In genomic region chr12:58176296-58176869, GRCh38 we compare ENCODE assay signal across 8 cellular contexts.
A peak's percentile ranks its signal among the peaks of the same experiment; 100 is the strongest.
DNase-seq lines count a peak whose midpoint lies in the region; ATAC-seq, FAIRE-seq and TF ChIP-seq lines count a peak whose summit lies in the region.
"Had no signal": no experiment of that assay in that cellular context is flagged by ENCODE, and none has a peak within 500 bp of the region (broad histone marks: within the 10 kb centered on the region; RNA-seq: fewer than 3 reads in every experiment).

No MANE protein-coding gene starts in this region.

- no peaks in the 10 kb centered on the region for H3K36me3 Mint-ChIP-seq in activated CD8-positive, alpha-beta T cell treated with anti-CD3 and anti-CD28 coated beads for 36 hours (ENCODE audit: low read depth)
- no peaks in the 10 kb centered on the region for H3K36me3 Mint-ChIP-seq in stimulated activated effector memory CD8-positive, alpha-beta T cell treated with anti-CD3 and anti-CD28 coated beads, Interleukin-12 subunit alpha, Interleukin-12 subunit beta, amount 100 ng/mL, for 72 hours

- H3K9me3 ChIP-seq in keratinocyte (ENCODE audit: control insufficient read depth, low read depth, low read length): no peaks in the 10 kb centered on the region

- peak; percentile 51 for TF ChIP-seq RAD21 in Ishikawa (IDR thresholded peaks at IDR 0.05; ENCODE audit: low read depth)

- H3K9me3 Mint-ChIP-seq in activated CD8-positive, alpha-beta T cell treated with anti-CD3 and anti-CD28 coated beads for 36 hours: no peaks in the 10 kb centered on the region
- no peaks in the 10 kb centered on the region for H3K9me3 Mint-ChIP-seq in stimulated activated effector memory CD8-positive, alpha-beta T cell treated with anti-CD3 and anti-CD28 coated beads, Interleukin-12 subunit alpha, Interleukin-12 subunit beta, amount 100 ng/mL, for 72 hours

- no peak overlapping the region for H3K27ac ChIP-seq in keratinocyte (ENCODE audit: control insufficient read depth, insufficient read depth, low read length)
- H3K27ac ChIP-seq: parathyroid adenoma had no signal

- H3K4me3 Mint-ChIP-seq in activated CD8-positive, alpha-beta T cell treated with anti-CD3 and anti-CD28 coated beads for 36 hours: no peak overlapping the region
- no peak overlapping the region for H3K4me3 Mint-ChIP-seq in stimulated activated effector memory CD8-positive, alpha-beta T cell treated with anti-CD3 and anti-CD28 coated beads, Interleukin-12 subunit alpha, Interleukin-12 subunit beta, amount 100 ng/mL, for 72 hours

- H3K27me3 Mint-ChIP-seq in activated CD8-positive, alpha-beta T cell treated with anti-CD3 and anti-CD28 coated beads for 36 hours: peaks cover 27% of the 10 kb centered on the region

- no peaks in the 10 kb centered on the region for H3K4me1 ChIP-seq in keratinocyte (ENCODE audit: control insufficient read depth, extremely low read depth, insufficient read depth, low read length)
- H3K4me1 ChIP-seq: parathyroid adenoma had no signal

- no peak for ATAC-seq in activated CD8-positive, alpha-beta T cell treated with anti-CD3 and anti-CD28 coated beads for 36 hours
- no peak for ATAC-seq in stimulated activated effector memory CD8-positive, alpha-beta T cell treated with anti-CD3 and anti-CD28 coated beads, Interleukin-12 subunit alpha, Interleukin-12 subunit beta, amount 100 ng/mL, for 72 hours

- TF ChIP-seq CTCF in GM12873 (IDR thresholded peaks at IDR 0.05; ENCODE audit: insufficient read depth, low read depth, low read length, missing control alignments): peak; percentile 70
- TF ChIP-seq CTCF in activated CD8-positive, alpha-beta T cell treated with anti-CD3 and anti-CD28 coated beads for 36 hours (IDR thresholded peaks at IDR 0.05): peak; percentile 52
- TF ChIP-seq CTCF in keratinocyte (optimal IDR thresholded peaks at IDR 0.05 in 1 of 3, IDR thresholded peaks at IDR 0.05 in 1 of 3, conservative IDR thresholded peaks at IDR 0.05 in 1 of 3; ENCODE audit: extremely low read depth in 1 of 3, insufficient read depth in 2 of 3, low read length in 3 of 3): peak; percentile 55 to 60 (median 58)

- no peaks in the 10 kb centered on the region for H3K36me3 ChIP-seq in keratinocyte (ENCODE audit: control insufficient read depth in 2 of 2, extremely low read depth in 1 of 2, insufficient read depth in 2 of 2, low read length in 2 of 2)

- H3K9me1 ChIP-seq in keratinocyte (ENCODE audit: control insufficient read depth, extremely low read depth, insufficient read depth, low read length): no peaks in the 10 kb centered on the region

- no peak for TF ChIP-seq EP300 in Ishikawa (IDR thresholded peaks at IDR 0.05; ENCODE audit: borderline replicate concordance)

- H3K4me3 ChIP-seq in keratinocyte (ENCODE audit: control insufficient read depth in 2 of 3, extremely low read depth in 1 of 3, insufficient read depth in 2 of 3, low read depth in 1 of 3, low read length in 3 of 3): no peak overlapping the region

- H3K4me2 ChIP-seq in keratinocyte (ENCODE audit: control insufficient read depth, extremely low read depth, insufficient read depth, low read depth, low read length): no peak overlapping the region

- no peak overlapping the region for H3K9ac ChIP-seq in keratinocyte (ENCODE audit: control insufficient read depth, extremely low read depth, insufficient read depth, low read length)
- H3K9ac ChIP-seq: parathyroid adenoma had no signal

- no peak overlapping the region for H2AFZ ChIP-seq in keratinocyte (ENCODE audit: control insufficient read depth, low read length)
- H2AFZ ChIP-seq: parathyroid adenoma had no signal

- CTCF ChIA-PET in activated CD8-positive, alpha-beta T cell treated with anti-CD3 and anti-CD28 coated beads for 36 hours (lab: Charles Lee): interaction anchor here (0.6 to 3.3 kb wide), 8 partner anchors 8 to 193 kb away, joined by 3 to 13 read pairs (median 4); no protein-coding TSS in a partner anchor

- dilution Hi-C loops in keratinocyte (cut with MboI; ENCODE audit: extremely low pct_ligation_motif_present, low sequenced_read_pairs): no loop called here

- DNase-seq in activated CD8-positive, alpha-beta T cell treated with anti-CD3 and anti-CD28 coated beads for 36 hours: peak; percentile 57
- DNase-seq in keratinocyte (ENCODE audit: low read depth, low spot score) (no peak), ureter (ENCODE audit: low spot score) (no peak), epidermal melanocyte (ENCODE audit: insufficient read length, low spot score) (no peak)
- no peak for DNase-seq in stimulated activated effector memory CD8-positive, alpha-beta T cell treated with anti-CD3 and anti-CD28 coated beads, Interleukin-12 subunit alpha, Interleukin-12 subunit beta, amount 100 ng/mL, for 72 hours (ENCODE audit: low spot score in 2 of 2)

- H3K4me1 Mint-ChIP-seq in activated CD8-positive, alpha-beta T cell treated with anti-CD3 and anti-CD28 coated beads for 36 hours (ENCODE audit: low read depth): no peaks in the 10 kb centered on the region
- H3K4me1 Mint-ChIP-seq in stimulated activated effector memory CD8-positive, alpha-beta T cell treated with anti-CD3 and anti-CD28 coated beads, Interleukin-12 subunit alpha, Interleukin-12 subunit beta, amount 100 ng/mL, for 72 hours: no peaks in the 10 kb centered on the region

- no peaks in the 10 kb centered on the region for H3K27me3 ChIP-seq in keratinocyte (ENCODE audit: control insufficient read depth, extremely low read depth, insufficient read depth, low read length)

- POLR2A ChIA-PET in activated CD8-positive, alpha-beta T cell treated with anti-CD3 and anti-CD28 coated beads for 36 hours (lab: Charles Lee): no interaction called here

- no peak for FAIRE-seq in keratinocyte (lab: Jason Lieb, UNC)

- H4K20me1 ChIP-seq in keratinocyte (ENCODE audit: control insufficient read depth, extremely low read depth, insufficient read depth, low read length): no peaks in the 10 kb centered on the region

- no peaks in the 10 kb centered on the region for H3K79me2 ChIP-seq in keratinocyte (ENCODE audit: control insufficient read depth, insufficient read depth, low read length)
- H3K79me2 ChIP-seq: parathyroid adenoma had no signal

- no peak overlapping the region for H3K27ac Mint-ChIP-seq in activated CD8-positive, alpha-beta T cell treated with anti-CD3 and anti-CD28 coated beads for 36 hours
- no peak overlapping the region for H3K27ac Mint-ChIP-seq in stimulated activated effector memory CD8-positive, alpha-beta T cell treated with anti-CD3 and anti-CD28 coated beads, Interleukin-12 subunit alpha, Interleukin-12 subunit beta, amount 100 ng/mL, for 72 hours

- intact Hi-C loops in activated CD8-positive, alpha-beta T cell treated with anti-CD3 and anti-CD28 coated beads for 36 hours (cut with micrococcal nuclease): no loop called here

TF ChIP-seq in Ishikawa, 13 proteins besides CTCF, POLR2A, EP300 and RAD21:
- TF ChIP-seq CEBPB (IDR thresholded peaks at IDR 0.05) (no peak), REST (IDR thresholded peaks at IDR 0.05; ENCODE audit: low read depth) (no peak), NFIC (IDR thresholded peaks at IDR 0.05) (0 out of 2 replicates have a peak, but pooled peaks have one; percentile 17), EGR1 (IDR thresholded peaks at IDR 0.05) (no peak)
